8 cellular contexts compared by ENCODE assay signal in the genomic region with DNA sequence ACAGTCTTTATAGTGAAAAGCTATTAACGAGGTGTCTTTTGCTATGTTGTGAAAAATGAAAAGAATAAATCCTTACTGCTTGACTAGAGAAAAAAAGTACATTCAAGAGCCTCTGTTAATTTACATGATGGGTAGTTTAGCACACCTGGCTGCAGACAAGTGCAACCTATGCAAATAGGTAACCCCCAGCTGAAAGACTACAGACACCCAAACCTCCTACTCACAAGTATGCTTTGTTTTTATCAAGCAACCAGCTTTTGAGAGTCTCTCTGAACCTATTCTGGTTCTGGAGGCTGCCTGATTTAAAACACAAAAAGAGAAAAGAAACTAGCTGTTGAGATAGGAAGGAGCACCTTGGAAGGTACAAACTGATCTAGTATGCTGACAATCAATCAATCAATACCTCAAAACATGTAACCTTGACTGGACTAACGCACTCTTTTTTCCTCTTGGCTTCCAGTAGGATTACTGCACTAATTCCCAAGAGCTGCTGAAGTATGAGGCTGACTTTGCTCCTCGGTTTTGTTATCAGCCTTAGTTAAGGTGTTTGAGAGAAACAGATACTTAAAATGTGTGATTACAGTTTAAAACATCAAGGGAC.
A peak's percentile ranks its signal among the peaks of the same experiment; 100 is the strongest.
DNase-seq lines count a peak whose midpoint lies in the region; ATAC-seq and TF ChIP-seq lines count a peak whose summit lies in the region.

No MANE protein-coding gene starts in this region.

- no peak overlapping the region; the same call in 1 of the 2 replicates for H4K5ac ChIP-seq in IMR-90 (ENCODE audit: low read depth, low read length)

- H4K91ac ChIP-seq in IMR-90 (ENCODE audit: insufficient read depth, low read depth, low read length): no peak overlapping the region

- H3K4ac ChIP-seq in IMR-90 (ENCODE audit: low read depth, low read length): no peak overlapping the region

- H3K9me3 ChIP-seq in IMR-90 (ENCODE audit: control insufficient read depth, insufficient read depth, low read length): no peaks in the 10 kb centered on the region; the same call in 1 of the 2 replicates
- H3K9me3 ChIP-seq in left lung: peaks cover 0 to 7% of the 10 kb centered on the region in 2 donors

- H3K36me3 ChIP-seq in IMR-90 (ENCODE audit: control insufficient read depth, insufficient read depth, low read length): no peaks in the 10 kb centered on the region; the same call in 1 of the 2 replicates
- H3K36me3 ChIP-seq in left lung: no peaks in the 10 kb centered on the region
- no peaks in the 10 kb centered on the region for H3K36me3 ChIP-seq in brain microvascular endothelial cell (replicated peaks)

- peak overlapping the region; percentile 36; the same call in 1 of the 2 replicates for H3K4me2 ChIP-seq in IMR-90 (ENCODE audit: low read depth, low read length)

- H2AFZ ChIP-seq in IMR-90 (replicated peaks; ENCODE audit: low read length, poor library complexity): no peak overlapping the region

- H2BK5ac ChIP-seq in IMR-90 (ENCODE audit: low read depth, low read length, poor library complexity, severe bottlenecking): no peak overlapping the region

- H3K4me1 ChIP-seq in IMR-90 (ENCODE audit: control insufficient read depth, insufficient read depth, low read length) (no peaks in the 10 kb centered on the region), left lung (peaks cover 5 to 18% of the 10 kb centered on the region in 2 donors)

- DNase-seq in GM13977 (ENCODE audit: low spot score) (peak; percentile 28), IMR-90 (no peak), left lung (no peak), brain microvascular endothelial cell (no peak), globus pallidus (ENCODE audit: low spot score) (no peak), islet precursor cell (no peak), NCI-H82 (lab: John Stamatoyannopoulos, UW) (no peak)

- no peak overlapping the region for H3K18ac ChIP-seq in IMR-90 (ENCODE audit: low read depth, low read length)

- intact Hi-C loops in IMR-90 (cut with micrococcal nuclease) (no loop called here), left lung (cut with DNase I) (no loop called here)

- H3K23ac ChIP-seq in IMR-90 (ENCODE audit: low read depth, low read length): no peak overlapping the region; the same call in 1 of the 2 replicates

- 0 out of 4 replicates have a peak, but pooled peaks cover 0 to 6% of the 10 kb centered on the region in 2 experiments for H3K79me1 ChIP-seq in IMR-90 (ENCODE audit: low read depth in 1 of 2, low read length in 2 of 2)

- no peak for TF ChIP-seq POLR2A in IMR-90 (IDR thresholded peaks at IDR 0.05; ENCODE audit: low read depth, low read length)

- CTCF ChIA-PET in IMR-90 (lab: Yijun Ruan, JAX): interaction anchor here (0.6 kb wide), 1 partner anchor 117 kb away, joined by 3 read pairs; no protein-coding TSS in a partner anchor

- no peak overlapping the region for H3K14ac ChIP-seq in IMR-90 (replicated peaks; ENCODE audit: low read depth, low read length)

- no peaks in the 10 kb centered on the region for H4K20me1 ChIP-seq in IMR-90 (ENCODE audit: insufficient read depth, low read length)

- H3K27me3 ChIP-seq in IMR-90 (ENCODE audit: control insufficient read depth, insufficient read depth, low read length) (no peaks in the 10 kb centered on the region), left lung (no peaks in the 10 kb centered on the region), brain microvascular endothelial cell (replicated peaks) (no peaks in the 10 kb centered on the region)

- dilution Hi-C loops in IMR-90 (cut with HindIII; ENCODE audit: low sequenced_read_pairs, unreplicated experiment): no loop called here

- POLR2A ChIA-PET in IMR-90 (lab: Charles Lee; ENCODE audit: unreplicated experiment): no interaction called here

- H3K4me3 ChIP-seq in IMR-90 (ENCODE audit: insufficient read depth, low read depth, low read length) (no peak overlapping the region), left lung (no peak overlapping the region), brain microvascular endothelial cell (ENCODE audit: low read depth, low read length) (no peak overlapping the region)

- ATAC-seq in GM21529 (IDR thresholded peaks at IDR 0.05; ENCODE audit: unreplicated experiment) (peak; percentile 87), IMR-90 (ENCODE audit: low read depth) (no peak; the same call in 1 of the 2 replicates), left lung (peak; percentile 33)

- no peaks in the 10 kb centered on the region for H3K9me1 ChIP-seq in IMR-90 (ENCODE audit: insufficient read depth, low read length)

- TF ChIP-seq CTCF in GM13977 (IDR thresholded peaks at IDR 0.05; ENCODE audit: extremely low read depth, insufficient read depth, missing control alignments) (no peak), IMR-90 (conservative IDR thresholded peaks at IDR 0.05; ENCODE audit: low read depth, low read length) (no peak), left lung (IDR thresholded peaks at IDR 0.05) (no peak), brain microvascular endothelial cell (IDR thresholded peaks at IDR 0.05; ENCODE audit: low read depth, low read length, missing control alignments) (no peak)

- no peak overlapping the region for H3K27ac ChIP-seq in IMR-90 (ENCODE audit: insufficient read depth, low read length)
- peak overlapping the region in 1 of 2 donors; percentile 48 for H3K27ac ChIP-seq in left lung
- H3K27ac ChIP-seq in brain microvascular endothelial cell: no peak overlapping the region

- in situ Hi-C loops in GM13977 (cut with MboI; ENCODE audit: low pct_unique_long_range_greater_than_20kb, low sequenced_read_pairs, unreplicated experiment): no loop called here
- in situ Hi-C loops in IMR-90 (cut with MboI; ENCODE audit: low sequenced_read_pairs): no loop called here
- in situ Hi-C loops in brain microvascular endothelial cell (cut with HindIII; ENCODE audit: low pct_ligation_motif_present, low sequenced_read_pairs): no loop called here

- H2BK20ac ChIP-seq in IMR-90 (ENCODE audit: low read depth, low read length): no peak overlapping the region

- no peak overlapping the region for H3K56ac ChIP-seq in IMR-90 (ENCODE audit: extremely low read depth, insufficient read depth, low read length)

- no TSS peak for BruUV-seq in IMR-90 (replicated peaks; lab: Mats Ljungman, UMichigan)

- no peak for TF ChIP-seq RAD21 in IMR-90 (IDR thresholded peaks at IDR 0.05; ENCODE audit: low read length)

- H4K8ac ChIP-seq in IMR-90 (ENCODE audit: low read depth in 2 of 2, low read length in 2 of 2): peak overlapping the region; percentile 38 to 41; a peak in 2 of 4 replicates

- no peak overlapping the region for H3K9ac ChIP-seq in IMR-90 (ENCODE audit: low read depth, low read length)

- no peak overlapping the region; the same call in 1 of the 2 replicates for H2AK5ac ChIP-seq in IMR-90 (ENCODE audit: low read depth, low read length)

- H2AK9ac ChIP-seq in IMR-90 (replicated peaks; ENCODE audit: low read depth, low read length, poor library complexity): no peak overlapping the region

- no CpG with 5 or more reads among the region's 3 CpGs for WGBS in IMR-90 (ENCODE audit: extremely low coverage in 2 of 2, insufficient read length in 1 of 2), 2 experiments

- no peak overlapping the region for H2BK15ac ChIP-seq in IMR-90 (ENCODE audit: low read depth, low read length)

- no peak overlapping the region for H2BK120ac ChIP-seq in IMR-90 (ENCODE audit: low read depth, low read length)

TF ChIP-seq in IMR-90, 13 proteins besides CTCF, POLR2A, EP300 and RAD21:
- TF ChIP-seq FOS (IDR thresholded peaks at IDR 0.05; ENCODE audit: low read depth, low read length): no peak
- TF ChIP-seq MAFK (IDR thresholded peaks at IDR 0.05; ENCODE audit: low read depth, low read length): no peak
- TF ChIP-seq MXI1 (IDR thresholded peaks at IDR 0.05; ENCODE audit: borderline replicate concordance, low read depth, low read length): no peak
- TF ChIP-seq, protein P1, sequence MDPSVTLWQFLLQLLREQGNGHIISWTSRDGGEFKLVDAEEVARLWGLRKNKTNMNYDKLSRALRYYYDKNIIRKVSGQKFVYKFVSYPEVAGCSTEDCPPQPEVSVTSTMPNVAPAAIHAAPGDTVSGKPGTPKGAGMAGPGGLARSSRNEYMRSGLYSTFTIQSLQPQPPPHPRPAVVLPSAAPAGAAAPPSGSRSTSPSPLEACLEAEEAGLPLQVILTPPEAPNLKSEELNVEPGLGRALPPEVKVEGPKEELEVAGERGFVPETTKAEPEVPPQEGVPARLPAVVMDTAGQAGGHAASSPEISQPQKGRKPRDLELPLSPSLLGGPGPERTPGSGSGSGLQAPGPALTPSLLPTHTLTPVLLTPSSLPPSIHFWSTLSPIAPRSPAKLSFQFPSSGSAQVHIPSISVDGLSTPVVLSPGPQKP (IDR thresholded peaks at IDR 0.05; ENCODE audit: borderline replicate concordance, low read depth, low read length): no peak
- no peak for TF ChIP-seq CHD1 (IDR thresholded peaks at IDR 0.05; ENCODE audit: low read depth, low read length)
- TF ChIP-seq BHLHE40 (IDR thresholded peaks at IDR 0.05; ENCODE audit: low read depth, low read length): no peak
- TF ChIP-seq CEBPB (IDR thresholded peaks at IDR 0.05; ENCODE audit: low read depth, low read length): no peak
- no peak for TF ChIP-seq SMC3 (IDR thresholded peaks at IDR 0.05; ENCODE audit: low read depth, low read length)
- no peak for TF ChIP-seq RCOR1 (IDR thresholded peaks at IDR 0.05; ENCODE audit: insufficient replicate concordance, low read length)
